ENCODE assay signal across 1 cellular context in genomic region chr10:133277277-133277992, GRCh38.
TF ChIP-seq lines count a peak whose summit lies in the region.

No MANE protein-coding gene starts in this region.

TF ChIP-seq in SK-N-SH treated with all-trans-retinoic acid at 6 μM for 48 hours, 23 proteins besides CTCF, POLR2A, EP300 and RAD21 (continued from another document):
- TF ChIP-seq CSRNP3 (CRISPR knock-in tag; IDR thresholded peaks at IDR 0.05): no peak
- no peak for TF ChIP-seq ZC3H10 (CRISPR knock-in tag; IDR thresholded peaks at IDR 0.05)
- TF ChIP-seq ZFP3 (CRISPR knock-in tag; IDR thresholded peaks at IDR 0.05): no peak
- TF ChIP-seq TCF4 (CRISPR knock-in tag; IDR thresholded peaks at IDR 0.05; ENCODE audit: borderline replicate concordance): no peak
- no peak for TF ChIP-seq BACH2 (CRISPR knock-in tag; IDR thresholded peaks at IDR 0.05; ENCODE audit: borderline replicate concordance)
- no peak for TF ChIP-seq ZNF70 (CRISPR knock-in tag; IDR thresholded peaks at IDR 0.05)
